Comparison of ENCODE assay signal across 1 cellular context in the genomic region with DNA sequence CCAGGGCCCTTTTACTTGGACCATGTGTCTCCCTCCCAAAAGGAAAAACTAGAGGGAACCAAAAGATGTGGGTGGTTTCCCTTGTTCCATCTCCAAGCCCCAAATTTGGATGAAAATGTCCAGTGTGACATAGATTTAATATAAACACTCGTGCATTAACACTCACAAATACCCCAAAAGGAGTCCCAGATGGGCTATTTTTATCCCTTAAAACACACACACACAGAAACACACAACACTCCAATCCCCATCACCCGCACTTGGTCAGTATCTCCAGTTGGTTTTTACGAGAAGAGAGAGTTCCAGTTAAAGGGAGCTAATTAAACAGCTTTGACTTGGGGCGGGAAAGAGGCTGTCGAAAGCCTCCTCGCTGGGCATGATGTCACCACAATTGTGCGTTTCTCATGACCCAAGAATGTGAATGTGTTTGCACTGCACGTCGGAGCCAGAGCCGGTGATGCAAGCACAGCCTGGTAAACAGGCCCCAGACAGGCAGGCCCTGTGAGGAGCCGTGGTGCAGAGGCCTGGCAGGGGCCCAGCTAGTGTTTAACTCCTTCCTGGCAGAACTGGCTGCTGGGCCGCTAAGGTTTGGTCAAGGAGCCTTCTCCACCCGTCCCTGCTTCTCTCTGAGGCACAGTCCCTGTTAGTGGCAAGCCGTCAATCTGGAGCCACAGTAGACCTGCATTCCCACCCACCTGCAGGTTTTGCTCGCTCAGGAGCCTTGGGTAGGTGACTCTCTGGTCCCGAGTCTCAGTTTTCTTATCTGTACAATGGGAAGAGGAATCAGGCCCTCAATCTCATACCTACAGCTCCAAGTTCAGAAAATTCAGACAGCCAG.
TF ChIP-seq lines count a peak whose summit lies in the region.

No MANE protein-coding gene starts in this region.

TF ChIP-seq in K562, 482 proteins besides CTCF, POLR2A, EP300 and RAD21 (continues in another document):
- TF ChIP-seq, protein P1, sequence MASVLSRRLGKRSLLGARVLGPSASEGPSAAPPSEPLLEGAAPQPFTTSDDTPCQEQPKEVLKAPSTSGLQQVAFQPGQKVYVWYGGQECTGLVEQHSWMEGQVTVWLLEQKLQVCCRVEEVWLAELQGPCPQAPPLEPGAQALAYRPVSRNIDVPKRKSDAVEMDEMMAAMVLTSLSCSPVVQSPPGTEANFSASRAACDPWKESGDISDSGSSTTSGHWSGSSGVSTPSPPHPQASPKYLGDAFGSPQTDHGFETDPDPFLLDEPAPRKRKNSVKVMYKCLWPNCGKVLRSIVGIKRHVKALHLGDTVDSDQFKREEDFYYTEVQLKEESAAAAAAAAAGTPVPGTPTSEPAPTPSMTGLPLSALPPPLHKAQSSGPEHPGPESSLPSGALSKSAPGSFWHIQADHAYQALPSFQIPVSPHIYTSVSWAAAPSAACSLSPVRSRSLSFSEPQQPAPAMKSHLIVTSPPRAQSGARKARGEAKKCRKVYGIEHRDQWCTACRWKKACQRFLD (CRISPR knock-in tag; IDR thresholded peaks at IDR 0.05) = no peak
- TF ChIP-seq MAZ (CRISPR knock-in tag; conservative IDR thresholded peaks at IDR 0.05 in 1 of 2, IDR thresholded peaks at IDR 0.05 in 1 of 2) = no peak
- TF ChIP-seq NFYB (IDR thresholded peaks at IDR 0.05; ENCODE audit: extremely low read depth, insufficient read length) = no peak
- TF ChIP-seq, protein P2, sequence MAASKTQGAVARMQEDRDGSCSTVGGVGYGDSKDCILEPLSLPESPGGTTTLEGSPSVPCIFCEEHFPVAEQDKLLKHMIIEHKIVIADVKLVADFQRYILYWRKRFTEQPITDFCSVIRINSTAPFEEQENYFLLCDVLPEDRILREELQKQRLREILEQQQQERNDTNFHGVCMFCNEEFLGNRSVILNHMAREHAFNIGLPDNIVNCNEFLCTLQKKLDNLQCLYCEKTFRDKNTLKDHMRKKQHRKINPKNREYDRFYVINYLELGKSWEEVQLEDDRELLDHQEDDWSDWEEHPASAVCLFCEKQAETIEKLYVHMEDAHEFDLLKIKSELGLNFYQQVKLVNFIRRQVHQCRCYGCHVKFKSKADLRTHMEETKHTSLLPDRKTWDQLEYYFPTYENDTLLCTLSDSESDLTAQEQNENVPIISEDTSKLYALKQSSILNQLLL (CRISPR knock-in tag; IDR thresholded peaks at IDR 0.05; ENCODE audit: borderline replicate concordance) = no peak
- no peak for TF ChIP-seq MTA3 (IDR thresholded peaks at IDR 0.05; ENCODE audit: borderline replicate concordance)
- no peak for TF ChIP-seq CBX8 (IDR thresholded peaks at IDR 0.05; ENCODE audit: borderline replicate concordance, extremely low read depth, low read depth, low read length, poor library complexity, severe bottlenecking)
- TF ChIP-seq CREBBP (IDR thresholded peaks at IDR 0.05; ENCODE audit: low read depth, low read length) = no peak
- no peak for TF ChIP-seq POLR2AphosphoS5 (IDR thresholded peaks at IDR 0.05; ENCODE audit: control insufficient read depth, insufficient read depth, low read depth, low read length)
- no peak for TF ChIP-seq GABPB2 (CRISPR knock-in tag; conservative IDR thresholded peaks at IDR 0.05)
- TF ChIP-seq NFIC (IDR thresholded peaks at IDR 0.05) = 0 out of 2 replicates have a peak, but pooled peaks have one; percentile 16
- TF ChIP-seq ZBTB7A (IDR thresholded peaks at IDR 0.05; ENCODE audit: borderline replicate concordance, control insufficient read depth, low read depth, low read length) = no peak
- TF ChIP-seq ZNF75A (CRISPR knock-in tag; IDR thresholded peaks at IDR 0.05) = no peak
- no peak for TF ChIP-seq KLF13 (tag; IDR thresholded peaks at IDR 0.05; ENCODE audit: borderline replicate concordance, low read depth)
- TF ChIP-seq STAT5A (IDR thresholded peaks at IDR 0.05; ENCODE audit: borderline replicate concordance, low read length) = no peak
- no peak for TF ChIP-seq MXI1 (IDR thresholded peaks at IDR 0.05; ENCODE audit: low read depth, low read length)
- peak; percentile 86 for TF ChIP-seq BCOR (IDR thresholded peaks at IDR 0.05)
- TF ChIP-seq, protein P3, sequence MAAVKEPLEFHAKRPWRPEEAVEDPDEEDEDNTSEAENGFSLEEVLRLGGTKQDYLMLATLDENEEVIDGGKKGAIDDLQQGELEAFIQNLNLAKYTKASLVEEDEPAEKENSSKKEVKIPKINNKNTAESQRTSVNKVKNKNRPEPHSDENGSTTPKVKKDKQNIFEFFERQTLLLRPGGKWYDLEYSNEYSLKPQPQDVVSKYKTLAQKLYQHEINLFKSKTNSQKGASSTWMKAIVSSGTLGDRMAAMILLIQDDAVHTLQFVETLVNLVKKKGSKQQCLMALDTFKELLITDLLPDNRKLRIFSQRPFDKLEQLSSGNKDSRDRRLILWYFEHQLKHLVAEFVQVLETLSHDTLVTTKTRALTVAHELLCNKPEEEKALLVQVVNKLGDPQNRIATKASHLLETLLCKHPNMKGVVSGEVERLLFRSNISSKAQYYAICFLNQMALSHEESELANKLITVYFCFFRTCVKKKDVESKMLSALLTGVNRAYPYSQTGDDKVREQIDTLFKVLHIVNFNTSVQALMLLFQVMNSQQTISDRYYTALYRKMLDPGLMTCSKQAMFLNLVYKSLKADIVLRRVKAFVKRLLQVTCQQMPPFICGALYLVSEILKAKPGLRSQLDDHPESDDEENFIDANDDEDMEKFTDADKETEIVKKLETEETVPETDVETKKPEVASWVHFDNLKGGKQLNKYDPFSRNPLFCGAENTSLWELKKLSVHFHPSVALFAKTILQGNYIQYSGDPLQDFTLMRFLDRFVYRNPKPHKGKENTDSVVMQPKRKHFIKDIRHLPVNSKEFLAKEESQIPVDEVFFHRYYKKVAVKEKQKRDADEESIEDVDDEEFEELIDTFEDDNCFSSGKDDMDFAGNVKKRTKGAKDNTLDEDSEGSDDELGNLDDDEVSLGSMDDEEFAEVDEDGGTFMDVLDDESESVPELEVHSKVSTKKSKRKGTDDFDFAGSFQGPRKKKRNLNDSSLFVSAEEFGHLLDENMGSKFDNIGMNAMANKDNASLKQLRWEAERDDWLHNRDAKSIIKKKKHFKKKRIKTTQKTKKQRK (IDR thresholded peaks at IDR 0.05; ENCODE audit: borderline replicate concordance, low read depth, low read length) = no peak
- TF ChIP-seq THRB (CRISPR knock-in tag; conservative IDR thresholded peaks at IDR 0.05) = no peak
- no peak for TF ChIP-seq PHTF2 (CRISPR knock-in tag; IDR thresholded peaks at IDR 0.05)
- TF ChIP-seq IRF2 (CRISPR knock-in tag; IDR thresholded peaks at IDR 0.05) = no peak
- no peak for TF ChIP-seq MNT (conservative IDR thresholded peaks at IDR 0.05)
- no peak for TF ChIP-seq FOSL1 (tag; conservative IDR thresholded peaks at IDR 0.05)
- no peak for TF ChIP-seq SPI1 (IDR thresholded peaks at IDR 0.05; ENCODE audit: borderline replicate concordance, low read depth, low read length)
- TF ChIP-seq ZFP91 (CRISPR knock-in tag; IDR thresholded peaks at IDR 0.05) = no peak
- no peak for TF ChIP-seq NR3C1 (CRISPR knock-in tag; IDR thresholded peaks at IDR 0.05)
- TF ChIP-seq PHB2 (IDR thresholded peaks at IDR 0.05; ENCODE audit: low read depth) = no peak
- no peak for TF ChIP-seq RB1 (IDR thresholded peaks at IDR 0.05; ENCODE audit: low read depth)
- TF ChIP-seq, protein P4, sequence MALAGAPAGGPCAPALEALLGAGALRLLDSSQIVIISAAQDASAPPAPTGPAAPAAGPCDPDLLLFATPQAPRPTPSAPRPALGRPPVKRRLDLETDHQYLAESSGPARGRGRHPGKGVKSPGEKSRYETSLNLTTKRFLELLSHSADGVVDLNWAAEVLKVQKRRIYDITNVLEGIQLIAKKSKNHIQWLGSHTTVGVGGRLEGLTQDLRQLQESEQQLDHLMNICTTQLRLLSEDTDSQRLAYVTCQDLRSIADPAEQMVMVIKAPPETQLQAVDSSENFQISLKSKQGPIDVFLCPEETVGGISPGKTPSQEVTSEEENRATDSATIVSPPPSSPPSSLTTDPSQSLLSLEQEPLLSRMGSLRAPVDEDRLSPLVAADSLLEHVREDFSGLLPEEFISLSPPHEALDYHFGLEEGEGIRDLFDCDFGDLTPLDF (CRISPR knock-in tag; IDR thresholded peaks at IDR 0.05) = no peak
- TF ChIP-seq ILK (tag; IDR thresholded peaks at IDR 0.05; ENCODE audit: borderline replicate concordance, low read depth) = no peak
- TF ChIP-seq CBFA2T3 (IDR thresholded peaks at IDR 0.05) = no peak
- TF ChIP-seq ATF7 (IDR thresholded peaks at IDR 0.05) = peak; percentile 47; the same call in 1 of the 2 replicates
- TF ChIP-seq GMEB1 (CRISPR knock-in tag; IDR thresholded peaks at IDR 0.05) = no peak
- no peak for TF ChIP-seq SLC30A9 (CRISPR knock-in tag; IDR thresholded peaks at IDR 0.05)
- no peak for TF ChIP-seq ZFP1 (CRISPR knock-in tag; IDR thresholded peaks at IDR 0.05)
- TF ChIP-seq, protein P5, sequence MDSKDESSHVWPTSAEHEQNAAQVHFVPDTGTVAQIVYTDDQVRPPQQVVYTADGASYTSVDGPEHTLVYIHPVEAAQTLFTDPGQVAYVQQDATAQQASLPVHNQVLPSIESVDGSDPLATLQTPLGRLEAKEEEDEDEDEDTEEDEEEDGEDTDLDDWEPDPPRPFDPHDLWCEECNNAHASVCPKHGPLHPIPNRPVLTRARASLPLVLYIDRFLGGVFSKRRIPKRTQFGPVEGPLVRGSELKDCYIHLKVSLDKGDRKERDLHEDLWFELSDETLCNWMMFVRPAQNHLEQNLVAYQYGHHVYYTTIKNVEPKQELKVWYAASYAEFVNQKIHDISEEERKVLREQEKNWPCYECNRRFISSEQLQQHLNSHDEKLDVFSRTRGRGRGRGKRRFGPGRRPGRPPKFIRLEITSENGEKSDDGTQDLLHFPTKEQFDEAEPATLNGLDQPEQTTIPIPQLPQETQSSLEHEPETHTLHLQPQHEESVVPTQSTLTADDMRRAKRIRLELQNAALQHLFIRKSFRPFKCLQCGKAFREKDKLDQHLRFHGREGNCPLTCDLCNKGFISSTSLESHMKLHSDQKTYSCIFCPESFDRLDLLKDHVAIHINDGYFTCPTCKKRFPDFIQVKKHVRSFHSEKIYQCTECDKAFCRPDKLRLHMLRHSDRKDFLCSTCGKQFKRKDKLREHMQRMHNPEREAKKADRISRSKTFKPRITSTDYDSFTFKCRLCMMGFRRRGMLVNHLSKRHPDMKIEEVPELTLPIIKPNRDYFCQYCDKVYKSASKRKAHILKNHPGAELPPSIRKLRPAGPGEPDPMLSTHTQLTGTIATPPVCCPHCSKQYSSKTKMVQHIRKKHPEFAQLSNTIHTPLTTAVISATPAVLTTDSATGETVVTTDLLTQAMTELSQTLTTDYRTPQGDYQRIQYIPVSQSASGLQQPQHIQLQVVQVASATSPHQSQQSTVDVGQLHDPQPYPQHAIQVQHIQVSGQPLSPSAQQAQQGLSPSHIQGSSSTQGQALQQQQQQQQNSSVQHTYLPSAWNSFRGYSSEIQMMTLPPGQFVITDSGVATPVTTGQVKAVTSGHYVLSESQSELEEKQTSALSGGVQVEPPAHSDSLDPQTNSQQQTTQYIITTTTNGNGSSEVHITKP (IDR thresholded peaks at IDR 0.05; ENCODE audit: partially characterized antibody) = peak; percentile 34
- no peak for TF ChIP-seq BRD4 (IDR thresholded peaks at IDR 0.05)
- TF ChIP-seq ATF3 (IDR thresholded peaks at IDR 0.05) = peak; percentile 80
- no peak for TF ChIP-seq ATF3 (CRISPR knock-in tag; conservative IDR thresholded peaks at IDR 0.05)
- no peak for TF ChIP-seq CGGBP1 (CRISPR knock-in tag; IDR thresholded peaks at IDR 0.05)
- no peak for TF ChIP-seq TAL1 (IDR thresholded peaks at IDR 0.05)
